ENCODE assay signal across 8 cellular contexts in genomic region chr7:149126662-149127321, GRCh38. TPM values are rescaled to one million over a fixed set of nuclear protein-coding genes. Genes with fewer than 3 reads are reported as not detected.
DNase-seq lines count a peak whose midpoint lies in the region; ATAC-seq and TF ChIP-seq lines count a peak whose summit lies in the region.

No MANE protein-coding gene starts in this region.

- TF ChIP-seq CTCF in BE2C (IDR thresholded peaks at IDR 0.05; ENCODE audit: low read depth, low read length) = no peak
- TF ChIP-seq CTCF in Panc1 (IDR thresholded peaks at IDR 0.05) = 0 out of 2 replicates have a peak, but pooled peaks have one; percentile 1
- no peak for TF ChIP-seq CTCF in osteoblast (IDR thresholded peaks at IDR 0.05; ENCODE audit: extremely low read depth, low read depth, low read length)
- no peak for TF ChIP-seq CTCF in thyroid gland (IDR thresholded peaks at IDR 0.05)

- H2AFZ ChIP-seq in osteoblast (ENCODE audit: low read length) = peak overlapping the region; percentile 99

- CTCF ChIA-PET in Panc1 (lab: Charles Lee) = interaction anchor here (0.7 kb wide), 2 partner anchors 20 to 40 kb away, joined by 3 to 5 read pairs; partner anchors contain the start of gene ZNF398

- no peaks in the 10 kb centered on the region for H3K27me3 ChIP-seq in BE2C
- no peaks in the 10 kb centered on the region for H3K27me3 ChIP-seq in Panc1 (ENCODE audit: control insufficient read depth, insufficient read depth, low read length)
- H3K27me3 ChIP-seq in osteoblast (ENCODE audit: insufficient read depth, low read length) = no peaks in the 10 kb centered on the region
- H3K27me3 ChIP-seq in thyroid gland = no peaks in the 10 kb centered on the region

- no peaks in the 10 kb centered on the region for H3K4me1 ChIP-seq in BE2C
- H3K4me1 ChIP-seq in Panc1 (ENCODE audit: control insufficient read depth, insufficient read depth, low read length) = peaks cover 5% of the 10 kb centered on the region
- H3K4me1 ChIP-seq in osteoblast (ENCODE audit: insufficient read depth, low read length) = peaks cover 11% of the 10 kb centered on the region
- peaks cover 12 to 13% of the 10 kb centered on the region in 2 donors for H3K4me1 ChIP-seq in thyroid gland

- in situ Hi-C loops in Panc1 (cut with HindIII; ENCODE audit: low pct_unique_long_range_greater_than_20kb, low sequenced_read_pairs) = no loop called here

- intact Hi-C loops in Panc1 (cut with micrococcal nuclease; ENCODE audit: unreplicated experiment) = no loop called here
- intact Hi-C loops in thyroid gland (cut with DNase I) = no loop called here

- peak overlapping the region; percentile 93 for H3K4me3 ChIP-seq in BE2C (ENCODE audit: low read depth, low read length)
- peak overlapping the region; percentile 86 to 88 for H3K4me3 ChIP-seq in Panc1 (ENCODE audit: low read depth in 2 of 2, low read length in 2 of 2)
- peak overlapping the region; percentile 99 for H3K4me3 ChIP-seq in osteoblast (ENCODE audit: insufficient read depth, low read length)
- peak overlapping the region; percentile 68 to 92 (median 92) for H3K4me3 ChIP-seq in thyroid gland (replicated peaks in 1 of 3)

- peak overlapping the region; percentile 100 for H3K4me2 ChIP-seq in osteoblast (ENCODE audit: insufficient read depth, low read length)

- DNase-seq in BE2C (peak; percentile 73), Panc1 (ENCODE audit: low read depth, low spot score) (no peak), glomerular visceral epithelial cell (ENCODE audit: extremely low spot score) (peak; percentile 42), osteoblast (ENCODE audit: insufficient read length, low spot score, missing footprints) (no peak), thyroid gland (peak; percentile 58 to 59)
- DNase-seq in activated effector memory CD4-positive, alpha-beta T cell treated with anti-CD3 and anti-CD28 coated beads, Interleukin-2, amount 50 U/mL, for 16 hours = peak; percentile 88

- BruUV-seq in Panc1 (replicated peaks; lab: Mats Ljungman, UMichigan) = no TSS peak

- H3K27ac ChIP-seq in Panc1 (ENCODE audit: low read length) (peak overlapping the region; percentile 86), osteoblast (ENCODE audit: low read depth, low read length) (peak overlapping the region; percentile 89), thyroid gland (peak overlapping the region; percentile 83 to 95 (median 88))

- TF ChIP-seq POLR2A in thyroid gland (IDR thresholded peaks at IDR 0.05) = no peak

- POLR2A ChIA-PET in Panc1 (lab: Charles Lee) = interaction anchor here (1.2 kb wide), 1 partner anchor 47 kb away, joined by 6 read pairs; no protein-coding TSS in a partner anchor

- H3K36me3 ChIP-seq in BE2C = peaks cover 15% of the 10 kb centered on the region; the same call in 1 of the 2 replicates
- peaks cover 4% of the 10 kb centered on the region; the same call in 1 of the 2 replicates for H3K36me3 ChIP-seq in Panc1 (ENCODE audit: control insufficient read depth, insufficient read depth, low read length)
- H3K36me3 ChIP-seq in osteoblast (ENCODE audit: insufficient read depth, low read length) = peaks cover 17% of the 10 kb centered on the region
- no peaks in the 10 kb centered on the region for H3K36me3 ChIP-seq in thyroid gland

- no peaks in the 10 kb centered on the region; the same call in 1 of the 2 replicates for H3K9me3 ChIP-seq in BE2C
- peaks cover 9% of the 10 kb centered on the region; the same call in 1 of the 2 replicates for H3K9me3 ChIP-seq in Panc1 (ENCODE audit: control insufficient read depth, insufficient read depth, low read depth, low read length)
- no peaks in the 10 kb centered on the region for H3K9me3 ChIP-seq in osteoblast (ENCODE audit: low read depth, low read length)
- H3K9me3 ChIP-seq in thyroid gland = no peaks in the 10 kb centered on the region

- no peaks in the 10 kb centered on the region for H4K20me1 ChIP-seq in osteoblast (ENCODE audit: insufficient read depth, low read length)

- ATAC-seq in GM19043 (IDR thresholded peaks at IDR 0.05; ENCODE audit: low read depth, unreplicated experiment) (peak; percentile 38), HG03354 (IDR thresholded peaks at IDR 0.05; ENCODE audit: poor library complexity, severe bottlenecking, unreplicated experiment) (peak; percentile 60), Panc1 (peak; percentile 81)

- H3K79me2 ChIP-seq in osteoblast (ENCODE audit: insufficient read depth, low read length) = peaks cover 33% of the 10 kb centered on the region

- 1% methylated on average over 20 to 30 of the region's 48 CpGs for WGBS in thyroid gland, 2 donors

RNA-seq across cellular contexts. Expression of gene ZNF425, which starts 0.7 kb away (rescaled TPM):
- polyA plus RNA-seq in BE2C (2012; ENCODE audit: insufficient read depth, insufficient read length, low read depth) = 11.9 TPM
- total RNA-seq in Panc1 (2021; ENCODE audit: unreplicated experiment) = 3.0 TPM
- polyA plus RNA-seq in Panc1 (2012; ENCODE audit: insufficient read length) = 4.7 TPM
- total RNA-seq in osteoblast = 4.3 and 4.7 TPM in 2 replicates
- total RNA-seq in thyroid gland = 10 to 100 TPM in 1 of 4 donors, 1 to 10 TPM in 3; 3.3 to 12.8 (median 3.7) TPM

RNA-seq across cellular contexts. Expression of gene ZNF398, which starts 20.5 kb away (rescaled TPM):
- 8.9 TPM for polyA plus RNA-seq in BE2C (2012; ENCODE audit: insufficient read depth, insufficient read length, low read depth)
- total RNA-seq in Panc1 (2021; ENCODE audit: unreplicated experiment) (14.1 TPM), osteoblast (15.9 and 17.7 TPM in 2 replicates), thyroid gland (10 to 100 TPM; 19.6 to 29.9 (median 23.0) TPM)
- 9.8 TPM for polyA plus RNA-seq in Panc1 (2012; ENCODE audit: insufficient read length)

RNA-seq across cellular contexts. Expression of gene ZNF786, which starts 36.3 kb away (rescaled TPM):
- polyA plus RNA-seq in BE2C (2012; ENCODE audit: insufficient read depth, insufficient read length, low read depth) = 7.9 TPM
- total RNA-seq in Panc1 (2021; ENCODE audit: unreplicated experiment) = 10.1 TPM
- polyA plus RNA-seq in Panc1 (2012; ENCODE audit: insufficient read length) = 7.8 TPM
- total RNA-seq in osteoblast = 6.5 and 7.7 TPM in 2 replicates
- 10 to 100 TPM in 2 of 4 donors, 1 to 10 TPM in 2; 6.6 to 12.1 (median 10.7) TPM for total RNA-seq in thyroid gland

Comparison
In these comparisons a context has a peak if more than half of its experiments do, and no peak if none do; other contexts are left out.
1. DNase-seq: peak in BE2C (single experiment), activated effector memory CD4-positive, alpha-beta T cell treated with anti-CD3 and anti-CD28 coated beads, Interleukin-2, amount 50 U/mL, for 16 hours (single experiment), glomerular visceral epithelial cell (single experiment) and thyroid gland (2 of 2); none in Panc1 (single experiment) and osteoblast (single experiment).
2. Peak in every context shown above with its lines, with median percentiles within 50 percentile points of each other: H3K4me3 ChIP-seq, ATAC-seq and H3K27ac ChIP-seq.